ENCODE assay signal across 7 cellular contexts in the genomic region with DNA sequence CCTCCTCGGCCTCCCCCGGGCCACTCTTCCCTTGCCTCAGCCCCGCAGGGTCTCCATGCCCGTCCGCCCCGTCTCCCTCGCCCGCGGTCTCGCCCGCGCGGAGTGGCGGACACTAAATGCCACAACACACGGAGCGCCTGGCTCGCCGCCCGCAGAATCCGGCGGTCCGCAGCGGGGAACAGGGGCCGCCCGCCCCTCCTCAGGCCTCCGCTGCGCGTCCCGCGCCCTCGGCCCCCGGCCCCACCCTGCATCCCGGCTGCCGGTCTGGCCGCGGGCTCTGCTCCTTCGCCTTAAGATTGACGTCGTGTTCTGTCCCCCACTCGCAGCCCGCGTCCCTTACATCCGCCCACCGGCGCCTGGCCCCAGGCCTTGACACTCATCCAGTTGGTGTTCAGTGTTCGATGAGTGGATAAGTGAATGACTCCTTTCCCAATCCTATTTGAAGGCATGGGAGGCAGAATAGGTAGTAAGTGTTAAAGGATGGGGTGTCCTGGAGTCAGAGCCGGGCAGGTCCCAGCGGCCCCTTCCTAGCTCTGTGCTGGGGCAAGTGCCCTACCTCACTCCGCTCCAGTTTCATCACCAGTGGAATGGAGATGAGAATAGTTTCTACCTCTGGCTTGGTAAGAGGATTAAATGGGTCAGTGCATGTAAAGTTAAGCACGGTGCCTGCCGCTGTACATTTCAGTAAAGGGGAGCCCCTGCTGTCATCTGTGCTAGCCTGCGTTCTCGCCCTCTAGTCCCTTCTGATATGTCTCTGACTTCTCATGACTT. TPM values are rescaled to one million over a fixed set of nuclear protein-coding genes. Genes with fewer than 3 reads are reported as not detected.
DNase-seq lines count a peak whose midpoint lies in the region; ATAC-seq and TF ChIP-seq lines count a peak whose summit lies in the region.

No MANE protein-coding gene starts in this region.

- TF ChIP-seq POLR2A in gastroesophageal sphincter (IDR thresholded peaks at IDR 0.05), result no peak

- H3K4me3 Mint-ChIP-seq in activated T-helper 17 cell treated with anti-CD3 and anti-CD28 coated beads, Interleukin-2, amount 50 U/mL, for 72 hours, result no peak overlapping the region

- H3K36me3 ChIP-seq in H7 (replicated peaks; ENCODE audit: control insufficient read depth, insufficient read depth, low read length), result no peaks in the 10 kb centered on the region
- H3K36me3 ChIP-seq in MG63, result no peaks in the 10 kb centered on the region; the same call in 1 of the 2 replicates
- peaks cover 0 to 18% of the 10 kb centered on the region in 2 donors for H3K36me3 ChIP-seq in gastroesophageal sphincter

- no peak for TF ChIP-seq EP300 in gastroesophageal sphincter (IDR thresholded peaks at IDR 0.05)

- no peaks in the 10 kb centered on the region for H3K27me3 ChIP-seq in H7 (ENCODE audit: control insufficient read depth, insufficient read depth, low read length)
- no peaks in the 10 kb centered on the region for H3K27me3 ChIP-seq in MG63
- no peaks in the 10 kb centered on the region for H3K27me3 ChIP-seq in gastroesophageal sphincter

- TF ChIP-seq CTCF in GM12875 (IDR thresholded peaks at IDR 0.05; ENCODE audit: borderline replicate concordance, insufficient read depth, low read depth, low read length) (no peak), gastroesophageal sphincter (IDR thresholded peaks at IDR 0.05) (no peak), omental fat pad (IDR thresholded peaks at IDR 0.05) (no peak)

- peaks cover 24% of the 10 kb centered on the region for H3K36me3 Mint-ChIP-seq in activated T-helper 17 cell treated with anti-CD3 and anti-CD28 coated beads, Interleukin-2, amount 50 U/mL, for 72 hours (ENCODE audit: low read depth)

- H3K4me1 Mint-ChIP-seq in activated T-helper 17 cell treated with anti-CD3 and anti-CD28 coated beads, Interleukin-2, amount 50 U/mL, for 72 hours, result peaks cover 23% of the 10 kb centered on the region

- H3K27ac Mint-ChIP-seq in activated T-helper 17 cell treated with anti-CD3 and anti-CD28 coated beads, Interleukin-2, amount 50 U/mL, for 72 hours, result peak overlapping the region; percentile 88

- peaks cover 10 to 58% (median 13%) of the 10 kb centered on the region in 3 donors for H3K4me1 ChIP-seq in gastroesophageal sphincter

- H3K27ac ChIP-seq in gastroesophageal sphincter, result peak overlapping the region; percentile 81 to 99 (median 98)

- H3K9me3 Mint-ChIP-seq in activated T-helper 17 cell treated with anti-CD3 and anti-CD28 coated beads, Interleukin-2, amount 50 U/mL, for 72 hours, result no peaks in the 10 kb centered on the region

- DNase-seq in H7, result peak; percentile 84
- peak; percentile 46 for DNase-seq in MG63
- peak; percentile 33 for DNase-seq in omental fat pad (ENCODE audit: low spot score)
- no peak for DNase-seq in NCI-H2107 (lab: John Stamatoyannopoulos, UW)

- WGBS in gastroesophageal sphincter (ENCODE audit: low coverage in 1 of 2), 2 donors, result 3 to 9% methylated on average over 4 to 15 of the region's 53 CpGs

- peak; percentile 6 for ATAC-seq in activated T-helper 17 cell treated with anti-CD3 and anti-CD28 coated beads, Interleukin-2, amount 50 U/mL, for 72 hours (replicated peaks)
- ATAC-seq in gastroesophageal sphincter (peak; percentile 56), omental fat pad (ENCODE audit: low FRiP score) (peak; percentile 56)

- H3K4me3 ChIP-seq in GM12875 (ENCODE audit: low read depth, low read length), result peak overlapping the region; percentile 70
- peak overlapping the region; percentile 81 for H3K4me3 ChIP-seq in H7 (ENCODE audit: insufficient read depth, low read depth, low read length)
- H3K4me3 ChIP-seq in MG63, result peak overlapping the region; percentile 89
- H3K4me3 ChIP-seq in gastroesophageal sphincter, result peak overlapping the region; percentile 65 to 78

- H3K9me3 ChIP-seq in MG63, result no peaks in the 10 kb centered on the region
- no peaks in the 10 kb centered on the region for H3K9me3 ChIP-seq in gastroesophageal sphincter

- H3K27me3 Mint-ChIP-seq in activated T-helper 17 cell treated with anti-CD3 and anti-CD28 coated beads, Interleukin-2, amount 50 U/mL, for 72 hours, result no peaks in the 10 kb centered on the region

RNA-seq across cellular contexts. Expression of a gene that starts 0.6 kb away (rescaled TPM):
- total RNA-seq in H7 (2014; rRNA removed; shearing (Covaris generic)), result 11.2 and 13.4 TPM in 2 replicates
- total RNA-seq in MG63 (2014; rRNA removed; shearing (Covaris generic); ENCODE audit: low replicate concordance), result 1.6 and 5.1 TPM in 2 replicates
- total RNA-seq in activated T-helper 17 cell treated with anti-CD3 and anti-CD28 coated beads, Interleukin-2, amount 50 U/mL, for 72 hours, result 1 to 10 TPM; 4.6 to 4.9 TPM
- total RNA-seq in gastroesophageal sphincter (10 to 100 TPM; 26.0 to 57.2 (median 30.5) TPM), omental fat pad (10 to 100 TPM; 12.7 to 46.0 (median 17.9) TPM)

RNA-seq across cellular contexts. Expression of a gene that starts 0.7 kb away (rescaled TPM):
- total RNA-seq in H7 (2014; rRNA removed; shearing (Covaris generic)), result 42.3 and 52.9 TPM in 2 replicates
- 57.7 and 68.8 TPM in 2 replicates for total RNA-seq in MG63 (2014; rRNA removed; shearing (Covaris generic); ENCODE audit: low replicate concordance)
- total RNA-seq in activated T-helper 17 cell treated with anti-CD3 and anti-CD28 coated beads, Interleukin-2, amount 50 U/mL, for 72 hours, result 10 to 100 TPM; 33.5 to 37.8 TPM
- total RNA-seq in gastroesophageal sphincter (10 to 100 TPM; 26.3 to 52.1 (median 29.3) TPM), omental fat pad (10 to 100 TPM; 20.0 to 39.8 (median 34.7) TPM)

RNA-seq across cellular contexts. Expression of a gene that starts 43.8 kb away (rescaled TPM):
- total RNA-seq in H7 (2014; rRNA removed; shearing (Covaris generic)), result 14.9 and 18.9 TPM in 2 replicates
- 4.4 and 4.8 TPM in 2 replicates for total RNA-seq in MG63 (2014; rRNA removed; shearing (Covaris generic); ENCODE audit: low replicate concordance)
- 10 to 100 TPM in 1 of 2 donors, 1 to 10 TPM in 1; 8.2 to 11.2 TPM for total RNA-seq in activated T-helper 17 cell treated with anti-CD3 and anti-CD28 coated beads, Interleukin-2, amount 50 U/mL, for 72 hours
- 10 to 100 TPM in 1 of 4 donors, 1 to 10 TPM in 3; 6.5 to 10.1 (median 8.4) TPM for total RNA-seq in gastroesophageal sphincter
- 10 to 100 TPM in 1 of 4 donors, 1 to 10 TPM in 3; 3.8 to 12.6 (median 8.1) TPM for total RNA-seq in omental fat pad

RNA-seq across cellular contexts. Expression of a gene that starts 58.4 kb away (rescaled TPM):
- total RNA-seq in H7 (2014; rRNA removed; shearing (Covaris generic)), result 2.1 and 2.2 TPM in 2 replicates
- 17.6 and 23.0 TPM in 2 replicates for total RNA-seq in MG63 (2014; rRNA removed; shearing (Covaris generic); ENCODE audit: low replicate concordance)
- 1 to 10 TPM; 2.3 to 5.5 TPM for total RNA-seq in activated T-helper 17 cell treated with anti-CD3 and anti-CD28 coated beads, Interleukin-2, amount 50 U/mL, for 72 hours
- total RNA-seq in gastroesophageal sphincter (10 to 100 TPM; 10.6 to 15.4 (median 10.7) TPM), omental fat pad (10 to 100 TPM; 11.6 to 21.9 (median 12.6) TPM)

Comparison
In these comparisons a context has a peak if more than half of its experiments do, and no peak if none do; other contexts are left out.
1. ATAC-seq: peak in every context shown above with its lines; median percentile 56 in gastroesophageal sphincter; 56 in omental fat pad; 6 in activated T-helper 17 cell treated with anti-CD3 and anti-CD28 coated beads, Interleukin-2, amount 50 U/mL, for 72 hours.